In the genomic region with DNA sequence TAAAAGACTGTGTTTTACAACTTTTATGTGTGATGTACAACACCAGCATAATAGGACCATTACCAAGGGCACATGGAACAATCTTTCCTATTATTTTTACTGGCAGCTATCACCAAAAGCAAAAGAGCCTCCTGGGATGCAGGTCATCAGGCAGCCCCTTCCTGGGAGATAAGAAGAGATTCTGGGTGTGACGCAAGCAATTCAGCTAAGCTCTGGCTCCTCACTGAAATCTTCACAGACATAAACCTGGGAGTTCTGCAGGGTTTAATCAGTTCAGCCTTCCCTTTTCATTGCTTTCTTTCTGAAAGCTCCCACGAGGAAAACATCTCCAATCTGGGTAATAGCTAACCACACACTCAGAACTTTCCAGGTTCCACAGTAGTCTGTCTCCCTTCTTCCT, we compare ENCODE assay signal across 18 cellular contexts.
DNase-seq lines count a peak whose midpoint lies in the region; TF ChIP-seq lines count a peak whose summit lies in the region.
"Had no signal": no experiment of that assay in that cellular context is flagged by ENCODE, and none has a peak within 500 bp of the region (broad histone marks: within the 10 kb centered on the region; RNA-seq: fewer than 3 reads in every experiment).

No MANE protein-coding gene starts in this region.

- peak overlapping the region; percentile 25 for H3K27ac ChIP-seq in rectal smooth muscle tissue (ENCODE audit: low read depth, low read length)

- TF ChIP-seq CTCF in fibroblast of villous mesenchyme (IDR thresholded peaks at IDR 0.05; ENCODE audit: insufficient read depth, low read depth, low read length), result no peak

- peak; percentile 62 for DNase-seq in amniotic epithelial cell (ENCODE audit: low read depth)
- DNase-seq in fibroblast of villous mesenchyme (ENCODE audit: low read depth), result peak; percentile 35
- DNase-seq in HT-29 (ENCODE audit: low spot score), result no peak
- no peak for DNase-seq in SW480 (ENCODE audit: low spot score)
- no peak for DNase-seq in ecto neural progenitor cell (ENCODE audit: low spot score)
- DNase-seq in KG1 (lab: John Stamatoyannopoulos, UW), result no peak
- DNase-seq: ACHN; BE2C; C1 segment of cervical spinal cord; CD4-positive, CD25-positive, alpha-beta regulatory T cell; CD8-positive, alpha-beta memory T cell; COR-L47; DMS 273 treated with DMSO at 0.1 percent for 48 hours; DMS53; DND-41; EL; H9 had no signal

- no peak overlapping the region for H3K9ac ChIP-seq in rectal smooth muscle tissue (ENCODE audit: low read length)

- H3K36me3 ChIP-seq in rectal smooth muscle tissue (ENCODE audit: control insufficient read depth, insufficient read depth, low read length), result no peaks in the 10 kb centered on the region
- H3K36me3 ChIP-seq: BE2C had no signal

- no peaks in the 10 kb centered on the region for H3K4me1 ChIP-seq in rectal smooth muscle tissue (ENCODE audit: control insufficient read depth, insufficient read depth, low read length)

- H3K4me3 ChIP-seq in fibroblast of villous mesenchyme (ENCODE audit: low read depth, low read length) (no peak overlapping the region), rectal smooth muscle tissue (ENCODE audit: low read length) (no peak overlapping the region)

- no peaks in the 10 kb centered on the region for H3K27me3 ChIP-seq in rectal smooth muscle tissue (ENCODE audit: control insufficient read depth, insufficient read depth, low read length)
- H3K27me3 ChIP-seq: BE2C had no signal

Comparison
In these comparisons a context has a peak if more than half of its experiments do, and no peak if none do; other contexts are left out.
1. DNase-seq: peak in amniotic epithelial cell (single experiment) and fibroblast of villous mesenchyme (single experiment); none in HT-29 (single experiment), SW480 (single experiment), ecto neural progenitor cell (single experiment) and KG1 (single experiment).